10 cellular contexts compared by ENCODE assay signal in the genomic region with DNA sequence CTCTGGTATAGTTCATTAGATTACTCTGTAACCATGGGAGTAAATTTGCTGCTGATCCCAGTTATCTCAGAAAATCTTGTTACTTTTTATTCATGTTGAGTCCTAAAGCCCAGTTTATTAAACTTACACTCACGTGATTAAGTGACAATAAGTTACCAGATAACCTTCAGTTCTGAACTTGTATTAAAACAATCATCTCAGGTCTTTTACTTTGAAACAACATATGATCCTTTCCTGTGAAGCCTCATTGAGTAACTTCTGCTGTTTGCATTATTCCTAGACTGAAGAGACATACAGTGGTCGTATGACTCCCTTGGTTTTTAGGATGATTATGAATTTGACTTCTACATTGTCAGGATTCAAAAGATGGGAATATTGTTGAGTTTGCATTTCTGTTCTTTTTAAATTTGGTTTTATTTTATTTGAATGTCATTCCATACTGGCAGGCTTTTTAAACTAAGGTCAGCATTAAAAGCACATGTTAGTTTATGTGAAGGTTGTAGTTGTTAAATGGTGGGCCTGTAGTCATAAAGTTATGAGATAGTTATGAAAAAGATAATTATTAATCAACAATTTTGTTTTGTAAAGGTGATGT.
DNase-seq lines count a peak whose midpoint lies in the region; ATAC-seq, FAIRE-seq and TF ChIP-seq lines count a peak whose summit lies in the region.
"Had no signal": no experiment of that assay in that cellular context is flagged by ENCODE, and none has a peak within 500 bp of the region (broad histone marks: within the 10 kb centered on the region; RNA-seq: fewer than 3 reads in every experiment).

No MANE protein-coding gene starts in this region.

- TF ChIP-seq RAD21 in HepG2 (CRISPR knock-in tag; IDR thresholded peaks at IDR 0.05) = no peak

- no peaks in the 10 kb centered on the region for H3K9me1 ChIP-seq in endothelial cell of umbilical vein (replicated peaks; ENCODE audit: control insufficient read depth, extremely low read depth, insufficient read depth, low read length)

- H2AFZ ChIP-seq in HepG2 (ENCODE audit: low read length) (no peak overlapping the region), Karpas-422 (ENCODE audit: low read length) (no peak overlapping the region), endothelial cell of umbilical vein (ENCODE audit: low read depth, low read length) (no peak overlapping the region)

- H3K9ac ChIP-seq in HepG2 (ENCODE audit: insufficient read depth, low read depth, low read length) (no peak overlapping the region), Karpas-422 (ENCODE audit: low read length) (no peak overlapping the region), endothelial cell of umbilical vein (replicated peaks; ENCODE audit: extremely low read depth, insufficient read depth, low read length) (no peak overlapping the region)

- no peak for DNase-seq in HepG2 (ENCODE audit: low spot score)
- DNase-seq in right lobe of liver = no peak
- DNase-seq in Karpas-422 = no peak
- no peak for DNase-seq in endothelial cell of umbilical vein (ENCODE audit: low read depth, low spot score)
- no peak for DNase-seq in stimulated activated naive CD8-positive, alpha-beta T cell treated with anti-CD3 and anti-CD28 coated beads, Interleukin-15, Interleukin-2, amounts not matched to agents 100 U/mL and 50 U/mL, for 24 hours
- DNase-seq in KG1 (lab: John Stamatoyannopoulos, UW) = no peak
- DNase-seq: NCI-H524 treated with DMSO at 0.1 percent for 48 hours, Right ventricle myocardium superior had no signal

- FAIRE-seq in HepG2 (lab: Jason Lieb, UNC) (no peak), endothelial cell of umbilical vein (lab: Jason Lieb, UNC) (peak; percentile 52)

- H3K27ac ChIP-seq in HepG2 (ENCODE audit: extremely low read length, insufficient read depth, low read length) = no peak overlapping the region
- no peak overlapping the region for H3K27ac ChIP-seq in right lobe of liver
- H3K27ac ChIP-seq in Karpas-422 (ENCODE audit: low read length) = peak overlapping the region; percentile 57
- no peak overlapping the region for H3K27ac ChIP-seq in endothelial cell of umbilical vein (ENCODE audit: insufficient read depth, low read depth, low read length)
- H3K27ac ChIP-seq: SJSA1 had no signal

- TF ChIP-seq CTCF in HepG2 (CRISPR knock-in tag; IDR thresholded peaks at IDR 0.05) = no peak
- TF ChIP-seq CTCF in right lobe of liver (IDR thresholded peaks at IDR 0.05) = no peak
- no peak for TF ChIP-seq CTCF in endothelial cell of umbilical vein (IDR thresholded peaks at IDR 0.05; ENCODE audit: extremely low read depth in 1 of 2, insufficient read depth in 1 of 2, low read depth in 1 of 2, low read length in 2 of 2)

- BruUV-seq in HepG2 (replicated peaks; lab: Mats Ljungman, UMichigan) (no TSS peak), endothelial cell of umbilical vein (replicated peaks; lab: Mats Ljungman, UMichigan) (no TSS peak)

- no peaks in the 10 kb centered on the region for H3K79me2 ChIP-seq in HepG2 (ENCODE audit: insufficient read depth, low read length)
- no peaks in the 10 kb centered on the region; the same call in 1 of the 2 replicates for H3K79me2 ChIP-seq in Karpas-422 (ENCODE audit: low read length)
- no peaks in the 10 kb centered on the region for H3K79me2 ChIP-seq in endothelial cell of umbilical vein (ENCODE audit: control insufficient read depth, insufficient read depth, low read length)

- no peak overlapping the region for H3K4me2 ChIP-seq in HepG2 (ENCODE audit: low read depth, low read length)
- peak overlapping the region; percentile 34 for H3K4me2 ChIP-seq in Karpas-422 (ENCODE audit: low read depth, low read length, poor library complexity, severe bottlenecking)
- H3K4me2 ChIP-seq in endothelial cell of umbilical vein (ENCODE audit: insufficient read depth, low read length) = no peak overlapping the region

- TF ChIP-seq POLR2A in HepG2 (IDR thresholded peaks at IDR 0.05; ENCODE audit: insufficient read depth in 1 of 2, low read depth in 2 of 2, low read length in 2 of 2) = no peak
- TF ChIP-seq POLR2A in right lobe of liver (IDR thresholded peaks at IDR 0.05) = no peak
- TF ChIP-seq POLR2A in endothelial cell of umbilical vein (IDR thresholded peaks at IDR 0.05; ENCODE audit: low read depth, low read length) = no peak

- H3K9me3 ChIP-seq in HepG2 (ENCODE audit: low read length) (no peaks in the 10 kb centered on the region), right lobe of liver (no peaks in the 10 kb centered on the region), Karpas-422 (ENCODE audit: low read length) (no peaks in the 10 kb centered on the region), endothelial cell of umbilical vein (replicated peaks; ENCODE audit: control insufficient read depth, insufficient read depth, low read length) (no peaks in the 10 kb centered on the region)
- H3K9me3 ChIP-seq: SJSA1 had no signal

- H3K4me1 ChIP-seq in HepG2 (ENCODE audit: insufficient read depth, low read length) = no peaks in the 10 kb centered on the region
- H3K4me1 ChIP-seq in right lobe of liver = no peaks in the 10 kb centered on the region
- peaks cover 34% of the 10 kb centered on the region for H3K4me1 ChIP-seq in Karpas-422 (ENCODE audit: low read length)
- H3K4me1 ChIP-seq in endothelial cell of umbilical vein (ENCODE audit: control insufficient read depth, extremely low read depth, insufficient read depth, low read length) = peaks cover 15% of the 10 kb centered on the region

- no peaks in the 10 kb centered on the region for H3K9me2 ChIP-seq in Karpas-422 (replicated peaks; ENCODE audit: insufficient read depth, low read length)

- no peak for TF ChIP-seq EP300 in HepG2 (IDR thresholded peaks at IDR 0.05; ENCODE audit: low read depth in 2 of 2, low read length in 2 of 2)
- no peak for TF ChIP-seq EP300 in HepG2 (CRISPR knock-in tag; IDR thresholded peaks at IDR 0.05; ENCODE audit: borderline replicate concordance)

- no peaks in the 10 kb centered on the region for H4K20me1 ChIP-seq in HepG2 (ENCODE audit: insufficient read depth, low read length)
- H4K20me1 ChIP-seq in Karpas-422 (ENCODE audit: insufficient read depth, low read depth, low read length) = no peaks in the 10 kb centered on the region
- no peaks in the 10 kb centered on the region for H4K20me1 ChIP-seq in endothelial cell of umbilical vein (replicated peaks; ENCODE audit: control insufficient read depth, extremely low read depth, insufficient read depth, low read length)

- WGBS in HepG2 (ENCODE audit: low lambda C conversion rate) = 92% methylated on average over 2 of the region's 2 CpGs
- WGBS in right lobe of liver (ENCODE audit: insufficient coverage, low coverage, low lambda C conversion rate, missing lambda C conversion rate) = 60% methylated on average over 2 of the region's 2 CpGs

- H3K4me3 ChIP-seq in HepG2 (replicated peaks in 1 of 3; ENCODE audit: insufficient read depth in 1 of 3, low read depth in 2 of 3, low read length in 3 of 3) (no peak overlapping the region), right lobe of liver (no peak overlapping the region), Karpas-422 (ENCODE audit: low read length) (no peak overlapping the region), endothelial cell of umbilical vein (replicated peaks in 1 of 3; ENCODE audit: insufficient read depth in 1 of 3, low read depth in 1 of 3, low read length in 3 of 3) (no peak overlapping the region)
- H3K4me3 ChIP-seq: SJSA1 had no signal

- H3K36me3 ChIP-seq in HepG2 (replicated peaks in 1 of 2; ENCODE audit: control insufficient read depth in 1 of 2, insufficient read depth in 2 of 2, low read length in 2 of 2) = peaks cover 5 to 28% of the 10 kb centered on the region in 2 experiments
- H3K36me3 ChIP-seq in right lobe of liver = peaks cover 0 to 33% (median 0%) of the 10 kb centered on the region in 4 donors
- peaks cover 51% of the 10 kb centered on the region for H3K36me3 ChIP-seq in Karpas-422 (ENCODE audit: insufficient read depth, low read length)
- H3K36me3 ChIP-seq in endothelial cell of umbilical vein (ENCODE audit: control insufficient read depth in 2 of 2, extremely low read depth in 1 of 2, insufficient read depth in 2 of 2, low read length in 2 of 2) = no peaks in the 10 kb centered on the region

- dilution Hi-C loops in endothelial cell of umbilical vein (cut with MboI; ENCODE audit: extremely low pct_ligation_motif_present, low sequenced_read_pairs) = no loop called here

- in situ Hi-C loops in HepG2 (cut with HindIII; ENCODE audit: extremely low pct_ligation_motif_present, low pct_unique_long_range_greater_than_20kb) = loop anchor here (5.0 kb wide), 1 partner anchor 133 kb away; no protein-coding TSS in a partner anchor

- H3K27me3 ChIP-seq in HepG2 (ENCODE audit: control insufficient read depth in 1 of 2, insufficient read depth in 2 of 2, low read length in 2 of 2) (no peaks in the 10 kb centered on the region; a peak in 1 of 5 replicates), right lobe of liver (no peaks in the 10 kb centered on the region), Karpas-422 (ENCODE audit: low read length) (no peaks in the 10 kb centered on the region), endothelial cell of umbilical vein (ENCODE audit: control insufficient read depth in 2 of 2, insufficient read depth in 2 of 2, low read length in 2 of 2) (no peaks in the 10 kb centered on the region)
- H3K27me3 ChIP-seq: SJSA1 had no signal

- intact Hi-C loops in HepG2 (cut with micrococcal nuclease; ENCODE audit: unreplicated experiment) (loop anchor here (2.0 kb wide), 3 partner anchors 134 to 156 kb away; no protein-coding TSS in a partner anchor), right lobe of liver (cut with DNase I) (no loop called here), endothelial cell of umbilical vein (cut with micrococcal nuclease) (no loop called here)

- CTCF ChIA-PET in HepG2 (lab: Yijun Ruan, JAX; ENCODE audit: low intra/inter-chr PET ratio, low total read pairs) = interaction anchor here (1.6 to 2.7 kb wide), 4 partner anchors 41 to 156 kb away, joined by 7 to 15 read pairs (median 10); no protein-coding TSS in a partner anchor
- CTCF ChIA-PET in endothelial cell of umbilical vein (lab: Charles Lee) = interaction anchor here (1.9 kb wide), 1 partner anchor 132 kb away, joined by 7 read pairs; no protein-coding TSS in a partner anchor

- POLR2A ChIA-PET in HepG2 (lab: Yijun Ruan, JAX) (no interaction called here), endothelial cell of umbilical vein (lab: Charles Lee) (no interaction called here)

- ATAC-seq in HepG2 = no peak
- ATAC-seq in right lobe of liver = no peak
- no peak for ATAC-seq in stimulated activated naive CD8-positive, alpha-beta T cell treated with anti-CD3 and anti-CD28 coated beads, Interleukin-15, Interleukin-2, amounts not matched to agents 100 U/mL and 50 U/mL, for 24 hours
- no peak for ATAC-seq in GM18858 (IDR thresholded peaks at IDR 0.05; ENCODE audit: unreplicated experiment)

TF ChIP-seq in HepG2, 621 proteins besides CTCF, POLR2A, EP300 and RAD21:
- TF ChIP-seq MAFF (IDR thresholded peaks at IDR 0.05; ENCODE audit: low read depth, low read length) (peak; percentile 52), MAFK (conservative IDR thresholded peaks at IDR 0.05 in 1 of 2, IDR thresholded peaks at IDR 0.05 in 1 of 2; ENCODE audit: low read length in 2 of 2) (peak; percentile 47 to 74), IKZF1 (IDR thresholded peaks at IDR 0.05) (no peak)

TF ChIP-seq in endothelial cell of umbilical vein, 7 proteins besides CTCF, POLR2A, EP300 and RAD21 (continues in another document):
- TF ChIP-seq, protein P1, sequence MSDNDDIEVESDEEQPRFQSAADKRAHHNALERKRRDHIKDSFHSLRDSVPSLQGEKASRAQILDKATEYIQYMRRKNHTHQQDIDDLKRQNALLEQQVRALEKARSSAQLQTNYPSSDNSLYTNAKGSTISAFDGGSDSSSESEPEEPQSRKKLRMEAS (IDR thresholded peaks at IDR 0.05; ENCODE audit: insufficient read depth, insufficient read length) = no peak
